In genomic region chr5:28234356-28234968, GRCh38 we compare ENCODE assay signal across 20 cellular contexts.
"Had no signal": no experiment of that assay in that cellular context is flagged by ENCODE, and none has a peak within 500 bp of the region (broad histone marks: within the 10 kb centered on the region; RNA-seq: fewer than 3 reads in every experiment).

No MANE protein-coding gene starts in this region.

- H3K27me3 ChIP-seq: gastrocnemius medialis, tibial artery, uterus had no signal

- H3K36me3 ChIP-seq: gastrocnemius medialis, tibial artery, uterus had no signal

- ATAC-seq: activated CD8-positive, alpha-beta memory T cell treated with anti-CD3 and anti-CD28 coated beads, Interleukin-2, amount 10 ng/mL, durations not matched to agents 7 days and 5 days; gastrocnemius medialis; left ventricle myocardium superior had no signal

- H3K4me3 ChIP-seq: gastrocnemius medialis, tibial artery, uterus had no signal

- H3K27ac ChIP-seq: gastrocnemius medialis, tibial artery, uterus had no signal

- H3K9me3 ChIP-seq: gastrocnemius medialis, tibial artery, uterus had no signal

- FAIRE-seq: endometrium had no signal

- H3K4me1 ChIP-seq: gastrocnemius medialis, tibial artery, uterus had no signal

- DNase-seq: activated B cell treated with CpG ODN at 0.5 μM for 24 hours; activated CD4-positive, alpha-beta memory T cell treated with anti-CD3 and anti-CD28 coated beads, Interleukin-2, amount 10 ng/mL, durations not matched to agents 7 days and 5 days; activated CD4-positive, alpha-beta T cell treated with anti-CD3 and anti-CD28 coated beads for 48 hours; activated CD8-positive, alpha-beta memory T cell treated with anti-CD3 and anti-CD28 coated beads, Interleukin-2, amount 10 ng/mL, durations not matched to agents 7 days and 5 days; activated naive CD4-positive, alpha-beta T cell treated with Interleukin-2 at 50 U/mL for 16 hours; activated naive CD8-positive, alpha-beta T cell treated with anti-CD3 and anti-CD28 coated beads, Interleukin-2, amount 10 ng/mL, durations not matched to agents 7 days and 5 days; amygdala; cortex of kidney; gastrocnemius medialis; head of caudate nucleus; kidney; left ventricle myocardium superior; occipital lobe; stimulated activated CD4-positive, alpha-beta T cell treated with anti-CD3 and anti-CD28 coated beads, Interleukin-12 subunit alpha, Interleukin-12 subunit beta, amount 100 ng/mL, for 4 hours; stimulated activated CD4-positive, alpha-beta T cell treated with anti-CD3 and anti-CD28 coated beads, Interleukin-2, amount 100 ng/mL, for 24 hours; stimulated activated naive CD4-positive, alpha-beta T cell treated with Interleukin-2 at 50 U/mL for 16 hours; substantia nigra; tibial artery; uterus had no signal
